ENCODE assay signal across 18 cellular contexts in genomic region chr11:108931168-108931567, GRCh38.
"Had no signal": no experiment of that assay in that cellular context is flagged by ENCODE, and none has a peak within 500 bp of the region (broad histone marks: within the 10 kb centered on the region; RNA-seq: fewer than 3 reads in every experiment).

No MANE protein-coding gene starts in this region.

- H3K27me3 Mint-ChIP-seq: activated CD4-positive, alpha-beta T cell treated with anti-CD3 and anti-CD28 coated beads, Interleukin-2, amount 10 ng/mL, durations not matched to agents 7 days and 5 days; dendritic cell treated with granulocyte-macrophage colony-stimulating factor and Interleukin-4, amounts not matched to agents 40 ng/mL and 50 ng/mL, for 4 days; effector memory CD8-positive, alpha-beta T cell; memory B cell; natural killer cell treated with Interleukin-12 subunit alpha and Interleukin-12 subunit beta and Interleukin-15 and Interleukin-18, amount 100 ng/mL, for 72 hours; stimulated activated naive CD8-positive, alpha-beta T cell treated with anti-CD3 and anti-CD28 coated beads, Interleukin-15, amount 100 ng/mL, for 72 hours had no signal

- H3K4me1 Mint-ChIP-seq: activated CD4-positive, alpha-beta T cell treated with anti-CD3 and anti-CD28 coated beads, Interleukin-2, amount 10 ng/mL, durations not matched to agents 7 days and 5 days; memory B cell; stimulated activated naive CD8-positive, alpha-beta T cell treated with anti-CD3 and anti-CD28 coated beads, Interleukin-15, amount 100 ng/mL, for 72 hours had no signal

- H3K4me3 ChIP-seq: gastrocnemius medialis, heart right ventricle, left ventricle myocardium inferior, psoas muscle, sigmoid colon, uterus had no signal

- DNase-seq: activated CD4-positive, alpha-beta T cell treated with anti-CD3 and anti-CD28 coated beads, Interleukin-2, amount 10 ng/mL, durations not matched to agents 7 days and 5 days; activated CD4-positive, CD25-positive, alpha-beta regulatory T cell; activated CD8-positive, alpha-beta memory T cell treated with anti-CD3 and anti-CD28 coated beads for 24 hours; activated naive CD4-positive, alpha-beta T cell treated with Interleukin-2 at 50 U/mL for 16 hours; effector memory CD8-positive, alpha-beta T cell; gastrocnemius medialis; heart right ventricle; kidney; left ventricle myocardium inferior; nucleus accumbens; psoas muscle; sigmoid colon; stimulated activated CD4-positive, alpha-beta T cell treated with anti-CD3 and anti-CD28 coated beads, Interleukin-2, amount 100 ng/mL, for 48 hours; stimulated activated naive CD8-positive, alpha-beta T cell treated with anti-CD3 and anti-CD28 coated beads, Interleukin-15, amount 100 ng/mL, for 72 hours; uterus had no signal

- ATAC-seq: effector memory CD8-positive, alpha-beta T cell; gastrocnemius medialis; heart right ventricle; natural killer cell treated with Interleukin-12 subunit alpha and Interleukin-12 subunit beta and Interleukin-15 and Interleukin-18, amount 100 ng/mL, for 72 hours; psoas muscle; stimulated activated naive CD8-positive, alpha-beta T cell treated with anti-CD3 and anti-CD28 coated beads, Interleukin-15, amount 100 ng/mL, for 72 hours had no signal

- H3K27ac Mint-ChIP-seq: activated CD4-positive, alpha-beta T cell treated with anti-CD3 and anti-CD28 coated beads, Interleukin-2, amount 10 ng/mL, durations not matched to agents 7 days and 5 days; dendritic cell treated with granulocyte-macrophage colony-stimulating factor and Interleukin-4, amounts not matched to agents 40 ng/mL and 50 ng/mL, for 4 days; effector memory CD8-positive, alpha-beta T cell; memory B cell; natural killer cell treated with Interleukin-12 subunit alpha and Interleukin-12 subunit beta and Interleukin-15 and Interleukin-18, amount 100 ng/mL, for 72 hours; stimulated activated naive CD8-positive, alpha-beta T cell treated with anti-CD3 and anti-CD28 coated beads, Interleukin-15, amount 100 ng/mL, for 72 hours had no signal

- H3K27ac ChIP-seq: gastrocnemius medialis, heart right ventricle, left ventricle myocardium inferior, psoas muscle, sigmoid colon, uterus had no signal

- H3K36me3 Mint-ChIP-seq: natural killer cell treated with Interleukin-12 subunit alpha and Interleukin-12 subunit beta and Interleukin-15 and Interleukin-18, amount 100 ng/mL, for 72 hours had no signal

- H3K36me3 ChIP-seq: gastrocnemius medialis, heart right ventricle, left ventricle myocardium inferior, sigmoid colon, uterus had no signal

- H3K9me3 Mint-ChIP-seq: activated CD4-positive, alpha-beta T cell treated with anti-CD3 and anti-CD28 coated beads, Interleukin-2, amount 10 ng/mL, durations not matched to agents 7 days and 5 days; dendritic cell treated with granulocyte-macrophage colony-stimulating factor and Interleukin-4, amounts not matched to agents 40 ng/mL and 50 ng/mL, for 4 days; effector memory CD8-positive, alpha-beta T cell; memory B cell; natural killer cell treated with Interleukin-12 subunit alpha and Interleukin-12 subunit beta and Interleukin-15 and Interleukin-18, amount 100 ng/mL, for 72 hours; stimulated activated naive CD8-positive, alpha-beta T cell treated with anti-CD3 and anti-CD28 coated beads, Interleukin-15, amount 100 ng/mL, for 72 hours had no signal

- H3K4me3 Mint-ChIP-seq: activated CD4-positive, alpha-beta T cell treated with anti-CD3 and anti-CD28 coated beads, Interleukin-2, amount 10 ng/mL, durations not matched to agents 7 days and 5 days; dendritic cell treated with granulocyte-macrophage colony-stimulating factor and Interleukin-4, amounts not matched to agents 40 ng/mL and 50 ng/mL, for 4 days; effector memory CD8-positive, alpha-beta T cell; memory B cell; natural killer cell treated with Interleukin-12 subunit alpha and Interleukin-12 subunit beta and Interleukin-15 and Interleukin-18, amount 100 ng/mL, for 72 hours; stimulated activated naive CD8-positive, alpha-beta T cell treated with anti-CD3 and anti-CD28 coated beads, Interleukin-15, amount 100 ng/mL, for 72 hours had no signal

- H3K9me3 ChIP-seq: gastrocnemius medialis, heart right ventricle, left ventricle myocardium inferior, psoas muscle, sigmoid colon, uterus had no signal

- H3K4me1 ChIP-seq: sigmoid colon, uterus had no signal

- H3K27me3 ChIP-seq: gastrocnemius medialis, heart right ventricle, sigmoid colon, uterus had no signal
